ENCODE assay signal across 1 cellular context in genomic region chr2:173146590-173146989, GRCh38.
TF ChIP-seq lines count a peak whose summit lies in the region.

No MANE protein-coding gene starts in this region.

TF ChIP-seq in GM12878, 131 proteins besides CTCF, POLR2A, EP300 and RAD21:
- no peak for TF ChIP-seq WRNIP1 (IDR thresholded peaks at IDR 0.05; ENCODE audit: borderline replicate concordance, low read depth, low read length)
- TF ChIP-seq PBX3 (IDR thresholded peaks at IDR 0.05; ENCODE audit: insufficient replicate concordance, low read depth, low read length), result no peak
- TF ChIP-seq BRCA1 (IDR thresholded peaks at IDR 0.05; ENCODE audit: low read depth, low read length), result no peak
- no peak for TF ChIP-seq SMC3 (IDR thresholded peaks at IDR 0.05; ENCODE audit: borderline replicate concordance, low read length)
- no peak for TF ChIP-seq SUPT20H (IDR thresholded peaks at IDR 0.05; ENCODE audit: borderline replicate concordance, control insufficient read depth, low read depth, low read length)
- no peak for TF ChIP-seq HDAC6 (IDR thresholded peaks at IDR 0.05; ENCODE audit: unreplicated experiment)
- TF ChIP-seq ZBTB33 (IDR thresholded peaks at IDR 0.05), result no peak
- TF ChIP-seq NR2C1 (IDR thresholded peaks at IDR 0.05), result no peak
- TF ChIP-seq MYB (IDR thresholded peaks at IDR 0.05; ENCODE audit: borderline replicate concordance, low read depth, low read length), result no peak
- TF ChIP-seq HDGF (IDR thresholded peaks at IDR 0.05), result no peak
